ENCODE assay signal across 27 cellular contexts in genomic region chr3:163335429-163335828, GRCh38.
"Had no signal": no experiment of that assay in that cellular context is flagged by ENCODE, and none has a peak within 500 bp of the region (broad histone marks: within the 10 kb centered on the region; RNA-seq: fewer than 3 reads in every experiment).

No MANE protein-coding gene starts in this region.

- H3K4me3 ChIP-seq: ascending aorta, breast epithelium, cardiac muscle cell, colonic mucosa, esophagus squamous epithelium, gastroesophageal sphincter, heart right ventricle, hepatocyte had no signal

- H3K27me3 ChIP-seq: ascending aorta, breast epithelium, cardiac muscle cell, colonic mucosa, esophagus squamous epithelium, gastroesophageal sphincter, heart right ventricle, hepatocyte had no signal

- H3K4me1 ChIP-seq: ascending aorta, breast epithelium, colonic mucosa, esophagus squamous epithelium, gastroesophageal sphincter, heart right ventricle had no signal

- H3K27ac ChIP-seq: ascending aorta, breast epithelium, cardiac muscle cell, colonic mucosa, epithelial cell of prostate, esophagus squamous epithelium, gastroesophageal sphincter, heart right ventricle, hepatocyte, VCaP had no signal

- H3K4me2 ChIP-seq: hepatocyte had no signal

- H3K79me2 ChIP-seq: hepatocyte had no signal

- H3K36me3 ChIP-seq: ascending aorta, breast epithelium, cardiac muscle cell, colonic mucosa, esophagus squamous epithelium, gastroesophageal sphincter, heart right ventricle had no signal

- DNase-seq: activated CD4-positive, alpha-beta memory T cell treated with anti-CD3 and anti-CD28 coated beads, Interleukin-2, amount 10 ng/mL, durations not matched to agents 7 days and 5 days; activated CD4-positive, alpha-beta T cell treated with anti-CD3 and anti-CD28 coated beads for 1 hour; activated CD4-positive, alpha-beta T cell treated with anti-CD3 and anti-CD28 coated beads for 4 hours; activated CD4-positive, alpha-beta T cell treated with anti-CD3 and anti-CD28 coated beads, Interleukin-2, amount 10 ng/mL, durations not matched to agents 7 days and 5 days; activated CD4-positive, alpha-beta T cell treated with anti-CD3 and anti-CD28 coated beads, Interleukin-2, amount 50 U/mL, for 4 hours; activated CD8-positive, alpha-beta memory T cell treated with anti-CD3 and anti-CD28 coated beads, Interleukin-2, amount 50 U/mL, for 48 hours; activated gamma-delta T cell; activated naive CD4-positive, alpha-beta T cell; activated naive CD4-positive, alpha-beta T cell treated with anti-CD3 and anti-CD28 coated beads, Interleukin-2, amount 10 ng/mL, durations not matched to agents 7 days and 5 days; activated naive CD8-positive, alpha-beta T cell treated with anti-CD3 and anti-CD28 coated beads, Interleukin-2, amount 10 ng/mL, durations not matched to agents 7 days and 5 days; activated T-cell treated with anti-CD3 and anti-CD28 coated beads for 4 hours; activated T-cell treated with anti-CD3 and anti-CD28 coated beads, Interleukin-2, amount 50 U/mL, for 24 hours; activated T-cell treated with anti-CD3 and anti-CD28 coated beads, Interleukin-2, amount 50 U/mL, for 72 hours; central memory CD4-positive, alpha-beta T cell; cerebellar nuclear complex; colonic mucosa; effector CD8-positive, alpha-beta T cell; esophagus squamous epithelium; foreskin melanocyte; heart right ventricle had no signal
